ENCODE assay signal across 14 cellular contexts in the genomic region with DNA sequence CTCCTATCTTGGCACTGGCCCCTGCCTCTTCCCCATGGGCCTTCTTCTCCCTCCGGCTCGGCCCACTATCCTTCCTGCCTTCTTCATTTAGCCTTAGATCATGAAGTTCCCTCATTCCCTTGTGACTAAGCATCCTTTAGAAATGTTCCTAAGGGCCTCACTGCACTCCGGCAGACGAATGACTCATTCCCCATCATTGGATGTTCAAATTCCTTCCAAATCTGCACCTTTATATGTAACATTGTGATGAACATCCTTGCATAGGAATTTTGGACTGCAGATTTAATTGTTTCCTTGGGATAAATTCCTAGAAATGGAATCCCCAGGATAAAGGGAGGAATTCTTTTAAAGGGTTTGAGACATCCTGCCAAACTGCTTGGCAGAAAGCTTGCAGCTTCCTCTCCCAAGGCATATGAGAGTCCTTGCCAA. TPM values are rescaled to one million over a fixed set of nuclear protein-coding genes. Genes with fewer than 3 reads are reported as not detected.
A peak's percentile ranks its signal among the peaks of the same experiment; 100 is the strongest.
DNase-seq lines count a peak whose midpoint lies in the region; ATAC-seq, FAIRE-seq and TF ChIP-seq lines count a peak whose summit lies in the region.
"Had no signal": no experiment of that assay in that cellular context is flagged by ENCODE, and none has a peak within 500 bp of the region (broad histone marks: within the 10 kb centered on the region; RNA-seq: fewer than 3 reads in every experiment).

No MANE protein-coding gene starts in this region.

- 36 to 46% methylated on average over 4 of the region's 4 CpGs for WGBS in heart right ventricle, 2 donors

- no peaks in the 10 kb centered on the region for H3K9me3 Mint-ChIP-seq in type B pancreatic cell
- H3K9me3 Mint-ChIP-seq: activated T-helper 17 cell treated with anti-CD3 and anti-CD28 coated beads, Interleukin-2, amount 50 U/mL, for 72 hours; stimulated activated naive B cell treated with anti-CD40 and anti-IgM and Interleukin-4, amounts not matched to agents 10 μg/mL and 1 μg/mL and 100 μg/mL, for 72 hours had no signal

- no peaks in the 10 kb centered on the region for H3K9me3 ChIP-seq in endothelial cell of umbilical vein (replicated peaks; ENCODE audit: control insufficient read depth, insufficient read depth, low read length)
- peaks cover 0 to 4% (median 0%) of the 10 kb centered on the region in 11 donors for H3K9me3 ChIP-seq in heart right ventricle
- H3K9me3 ChIP-seq: esophagus squamous epithelium had no signal

- peak; percentile 66 for FAIRE-seq in endothelial cell of umbilical vein (lab: Jason Lieb, UNC)

- intact Hi-C loops in endothelial cell of umbilical vein (cut with micrococcal nuclease) = loop anchor here (10.0 kb wide), 1 partner anchor 192 kb away; no protein-coding TSS in a partner anchor
- intact Hi-C loops in heart right ventricle (cut with DNase I) = no loop called here

- H3K4me2 ChIP-seq in endothelial cell of umbilical vein (ENCODE audit: insufficient read depth, low read length) = peak overlapping the region; percentile 35

- ATAC-seq in heart right ventricle = no peak
- ATAC-seq: activated T-helper 17 cell treated with anti-CD3 and anti-CD28 coated beads, Interleukin-2, amount 50 U/mL, for 72 hours; stimulated activated naive B cell treated with anti-CD40 and anti-IgM and Interleukin-4, amounts not matched to agents 10 μg/mL and 1 μg/mL and 100 μg/mL, for 72 hours had no signal

- H3K9me1 ChIP-seq in endothelial cell of umbilical vein (replicated peaks; ENCODE audit: control insufficient read depth, extremely low read depth, insufficient read depth, low read length) = no peaks in the 10 kb centered on the region

- H2AFZ ChIP-seq in endothelial cell of umbilical vein (ENCODE audit: low read depth, low read length) = peak overlapping the region; percentile 23

- no peak overlapping the region for H3K27ac Mint-ChIP-seq in type B pancreatic cell
- H3K27ac Mint-ChIP-seq: activated T-helper 17 cell treated with anti-CD3 and anti-CD28 coated beads, Interleukin-2, amount 50 U/mL, for 72 hours; memory B cell; stimulated activated naive B cell treated with anti-CD40 and anti-IgM and Interleukin-4, amounts not matched to agents 10 μg/mL and 1 μg/mL and 100 μg/mL, for 72 hours had no signal

- in situ Hi-C loops in Caki2 (cut with HindIII; ENCODE audit: low pct_unique_long_range_greater_than_20kb, low sequenced_read_pairs) = no loop called here

- dilution Hi-C loops in endothelial cell of umbilical vein (cut with MboI; ENCODE audit: extremely low pct_ligation_motif_present, low sequenced_read_pairs) = no loop called here

- H3K27me3 Mint-ChIP-seq in type B pancreatic cell = peaks cover 7% of the 10 kb centered on the region

- H3K4me3 ChIP-seq in endothelial cell of umbilical vein (replicated peaks in 1 of 3; ENCODE audit: insufficient read depth in 1 of 3, low read depth in 1 of 3, low read length in 3 of 3) (no peak overlapping the region), heart right ventricle (no peak overlapping the region)
- H3K4me3 ChIP-seq: esophagus squamous epithelium had no signal

- no peak for TF ChIP-seq POLR2A in endothelial cell of umbilical vein (IDR thresholded peaks at IDR 0.05; ENCODE audit: low read depth, low read length)

- DNase-seq in Caki2 (ENCODE audit: low read depth) = peak; percentile 32
- DNase-seq in NCI-H69 (lab: John Stamatoyannopoulos, UW) = peak; percentile 5
- DNase-seq in endothelial cell of umbilical vein (ENCODE audit: low read depth, low spot score) = peak; percentile 78
- peak; percentile 60 for DNase-seq in non-pigmented ciliary epithelial cell (ENCODE audit: low read depth)
- no peak for DNase-seq in heart right ventricle
- no peak for DNase-seq in type B pancreatic cell (ENCODE audit: extremely low spot score, unreplicated experiment)
- DNase-seq in NCI-H1694 (lab: John Stamatoyannopoulos, UW) = no peak
- no peak for DNase-seq in NCI-H524 treated with DMSO at 0.1 percent for 48 hours (lab: John Stamatoyannopoulos, UW)
- DNase-seq: esophagus squamous epithelium; NCI-H1092 treated with DMSO at 0.1 percent for 48 hours; stimulated activated naive B cell treated with anti-CD40 and anti-IgM and Interleukin-4, amounts not matched to agents 10 μg/mL and 1 μg/mL and 100 μg/mL, for 72 hours; WERI-Rb-1 had no signal

- H4K20me1 ChIP-seq in endothelial cell of umbilical vein (replicated peaks; ENCODE audit: control insufficient read depth, extremely low read depth, insufficient read depth, low read length) = no peaks in the 10 kb centered on the region

- peak overlapping the region; percentile 40 for H3K9ac ChIP-seq in endothelial cell of umbilical vein (replicated peaks; ENCODE audit: extremely low read depth, insufficient read depth, low read length)

- no TSS peak for BruUV-seq in endothelial cell of umbilical vein (replicated peaks; lab: Mats Ljungman, UMichigan)

- TF ChIP-seq CTCF in endothelial cell of umbilical vein (IDR thresholded peaks at IDR 0.05; ENCODE audit: extremely low read depth in 1 of 2, insufficient read depth in 1 of 2, low read depth in 1 of 2, low read length in 2 of 2) (no peak), heart right ventricle (IDR thresholded peaks at IDR 0.05) (no peak), type B pancreatic cell (conservative IDR thresholded peaks at IDR 0.05) (no peak)

- no peaks in the 10 kb centered on the region for H3K36me3 ChIP-seq in endothelial cell of umbilical vein (ENCODE audit: control insufficient read depth in 2 of 2, extremely low read depth in 1 of 2, insufficient read depth in 2 of 2, low read length in 2 of 2)
- no peaks in the 10 kb centered on the region for H3K36me3 ChIP-seq in heart right ventricle
- H3K36me3 ChIP-seq: esophagus squamous epithelium, WERI-Rb-1 had no signal

- H3K27me3 ChIP-seq in endothelial cell of umbilical vein (ENCODE audit: control insufficient read depth in 2 of 2, insufficient read depth in 2 of 2, low read length in 2 of 2) (no peaks in the 10 kb centered on the region), heart right ventricle (peaks cover 0 to 23% (median 5%) of the 10 kb centered on the region in 7 donors)

- POLR2A ChIA-PET in endothelial cell of umbilical vein (lab: Charles Lee) = no interaction called here

- H3K36me3 Mint-ChIP-seq in type B pancreatic cell = no peaks in the 10 kb centered on the region
- H3K36me3 Mint-ChIP-seq: memory B cell; stimulated activated naive B cell treated with anti-CD40 and anti-IgM and Interleukin-4, amounts not matched to agents 10 μg/mL and 1 μg/mL and 100 μg/mL, for 72 hours had no signal

- peak overlapping the region; percentile 75 for H3K27ac ChIP-seq in endothelial cell of umbilical vein (ENCODE audit: insufficient read depth, low read depth, low read length)
- H3K27ac ChIP-seq in heart right ventricle = no peak overlapping the region
- H3K27ac ChIP-seq: WERI-Rb-1 had no signal

- CTCF ChIA-PET in endothelial cell of umbilical vein (lab: Charles Lee) = interaction anchor here (1.0 to 2.1 kb wide), 4 partner anchors 19 to 268 kb away, joined by 4 to 6 read pairs (median 4); partner anchors contain the start of gene CRACDL

- peaks cover under 1% of the 10 kb centered on the region for H3K4me1 Mint-ChIP-seq in type B pancreatic cell (ENCODE audit: unreplicated experiment)
- H3K4me1 Mint-ChIP-seq: memory B cell had no signal

- peaks cover 26% of the 10 kb centered on the region for H3K4me1 ChIP-seq in endothelial cell of umbilical vein (ENCODE audit: control insufficient read depth, extremely low read depth, insufficient read depth, low read length)
- H3K4me1 ChIP-seq in heart right ventricle = peaks cover 0 to 18% (median 3%) of the 10 kb centered on the region in 9 donors

- H3K4me3 Mint-ChIP-seq in type B pancreatic cell = no peak overlapping the region
- H3K4me3 Mint-ChIP-seq: activated T-helper 17 cell treated with anti-CD3 and anti-CD28 coated beads, Interleukin-2, amount 50 U/mL, for 72 hours; memory B cell; stimulated activated naive B cell treated with anti-CD40 and anti-IgM and Interleukin-4, amounts not matched to agents 10 μg/mL and 1 μg/mL and 100 μg/mL, for 72 hours had no signal

- no peaks in the 10 kb centered on the region for H3K79me2 ChIP-seq in endothelial cell of umbilical vein (ENCODE audit: control insufficient read depth, insufficient read depth, low read length)

TF ChIP-seq in endothelial cell of umbilical vein, 7 proteins besides CTCF, POLR2A, EP300 and RAD21:
- TF ChIP-seq EZH2 (IDR thresholded peaks at IDR 0.05; ENCODE audit: borderline replicate concordance, low read depth, low read length, severe bottlenecking) = no peak
- no peak for TF ChIP-seq POLR2AphosphoS5 (IDR thresholded peaks at IDR 0.05; ENCODE audit: insufficient read depth, low read depth, low read length)
- peak; percentile 98 for TF ChIP-seq FOS (IDR thresholded peaks at IDR 0.05; ENCODE audit: borderline replicate concordance, insufficient read depth, low read length)
- TF ChIP-seq, protein P1, sequence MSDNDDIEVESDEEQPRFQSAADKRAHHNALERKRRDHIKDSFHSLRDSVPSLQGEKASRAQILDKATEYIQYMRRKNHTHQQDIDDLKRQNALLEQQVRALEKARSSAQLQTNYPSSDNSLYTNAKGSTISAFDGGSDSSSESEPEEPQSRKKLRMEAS (IDR thresholded peaks at IDR 0.05; ENCODE audit: insufficient read depth, insufficient read length) = no peak
- no peak for TF ChIP-seq GATA2 (IDR thresholded peaks at IDR 0.05; ENCODE audit: insufficient read depth, insufficient read length, low read depth, low read length)
- TF ChIP-seq JUN (IDR thresholded peaks at IDR 0.05; ENCODE audit: borderline replicate concordance, insufficient read depth, insufficient read length, low read depth) = peak; percentile 95
- TF ChIP-seq MYC (IDR thresholded peaks at IDR 0.05; ENCODE audit: low read depth, low read length) = no peak

RNA-seq across cellular contexts. Expression of gene CRACDL, which starts 19.0 kb away (rescaled TPM):
- total RNA-seq in Caki2 (2014; rRNA removed; shearing (Covaris generic); ENCODE audit: low replicate concordance) = not detected in 2 replicates
- total RNA-seq in endothelial cell of umbilical vein (3.8 and 6.3 TPM in 2 replicates), heart right ventricle (1 to 10 TPM; 1.2 to 4.6 (median 2.7) TPM), type B pancreatic cell (ENCODE audit: low replicate concordance) (6.2 and 9.6 TPM in 2 replicates)
- polyA plus RNA-seq in endothelial cell of umbilical vein (0.92 and 1.6 TPM in 2 replicates), heart right ventricle (1 to 10 TPM; 3.1 to 7.9 TPM)
- 0.96 and 1.5 TPM in 2 replicates for polyA plus RNA-seq in endothelial cell of umbilical vein (2011; cell fraction: cytosol; rRNA removed)
- 1.5 and 1.8 TPM in 2 replicates for polyA plus RNA-seq in endothelial cell of umbilical vein (2011; cell fraction: nucleus; rRNA removed)
- polyA plus RNA-seq in endothelial cell of umbilical vein (2012) = 1.4 and 1.6 TPM in 2 replicates
- polyA minus RNA-seq in endothelial cell of umbilical vein = 0.98 and 1.4 TPM in 2 replicates
- polyA minus RNA-seq in endothelial cell of umbilical vein (2011; cell fraction: cytosol; rRNA and poly(A)+ RNA removed) = 2.0 TPM
- 1.2 and 4.2 TPM in 2 replicates for polyA minus RNA-seq in endothelial cell of umbilical vein (2011; cell fraction: nucleus; rRNA and poly(A)+ RNA removed)

Comparison
In these comparisons a context has a peak if more than half of its experiments do, and no peak if none do; other contexts are left out.
1. DNase-seq: peak in Caki2 (single experiment), NCI-H69 (single experiment), endothelial cell of umbilical vein (single experiment) and non-pigmented ciliary epithelial cell (single experiment); none in heart right ventricle (0 of 2), type B pancreatic cell (single experiment), NCI-H1694 (single experiment) and NCI-H524 treated with DMSO at 0.1 percent for 48 hours (single experiment).